Comparison of ENCODE assay signal across 8 cellular contexts in genomic region chr5:151155777-151156731, GRCh38. TPM values are rescaled to one million over a fixed set of nuclear protein-coding genes. Genes with fewer than 3 reads are reported as not detected.
DNase-seq lines count a peak whose midpoint lies in the region; ATAC-seq lines count a peak whose summit lies in the region.

No MANE protein-coding gene starts in this region.

- H3K4me3 Mint-ChIP-seq in activated naive CD4-positive, alpha-beta T cell treated with anti-CD3 and anti-CD28 coated beads, Interleukin-2, amount 10 ng/mL, durations not matched to agents 7 days and 5 days: peak overlapping the region; percentile 98
- H3K4me3 Mint-ChIP-seq in naive B cell: peak overlapping the region; percentile 82 to 99 (median 97)

- ATAC-seq in HG03064 (IDR thresholded peaks at IDR 0.05; ENCODE audit: low read depth, unreplicated experiment): peak; percentile 24
- ATAC-seq in naive B cell (ENCODE audit: low read depth in 2 of 2): peak; percentile 12 to 35
- ATAC-seq in HG03439 (IDR thresholded peaks at IDR 0.05; ENCODE audit: unreplicated experiment): no peak

- peak overlapping the region; percentile 99 for H3K4me3 ChIP-seq in SK-N-MC
- peak overlapping the region; percentile 73 for H3K4me3 ChIP-seq in endocrine pancreas (ENCODE audit: control insufficient read depth, insufficient read depth, low read length)

- peaks cover 14% of the 10 kb centered on the region for H3K4me1 ChIP-seq in endocrine pancreas (ENCODE audit: control insufficient read depth, insufficient read depth, low read length)

- H3K4me1 Mint-ChIP-seq in activated naive CD4-positive, alpha-beta T cell treated with anti-CD3 and anti-CD28 coated beads, Interleukin-2, amount 10 ng/mL, durations not matched to agents 7 days and 5 days: peaks cover 67% of the 10 kb centered on the region
- H3K4me1 Mint-ChIP-seq in naive B cell: peaks cover 68 to 93% (median 93%) of the 10 kb centered on the region in 3 donors

- H3K27me3 ChIP-seq in endocrine pancreas (ENCODE audit: control insufficient read depth, insufficient read depth, low read length): no peaks in the 10 kb centered on the region

- H3K27ac ChIP-seq in SK-N-MC: peak overlapping the region; percentile 83

- H3K27me3 Mint-ChIP-seq in activated naive CD4-positive, alpha-beta T cell treated with anti-CD3 and anti-CD28 coated beads, Interleukin-2, amount 10 ng/mL, durations not matched to agents 7 days and 5 days: no peaks in the 10 kb centered on the region
- no peaks in the 10 kb centered on the region for H3K27me3 Mint-ChIP-seq in naive B cell

- peaks cover 51% of the 10 kb centered on the region for H3K36me3 Mint-ChIP-seq in activated naive CD4-positive, alpha-beta T cell treated with anti-CD3 and anti-CD28 coated beads, Interleukin-2, amount 10 ng/mL, durations not matched to agents 7 days and 5 days
- peaks cover 5 to 9% of the 10 kb centered on the region in 2 donors for H3K36me3 Mint-ChIP-seq in naive B cell

- no peaks in the 10 kb centered on the region for H3K9me3 Mint-ChIP-seq in activated naive CD4-positive, alpha-beta T cell treated with anti-CD3 and anti-CD28 coated beads, Interleukin-2, amount 10 ng/mL, durations not matched to agents 7 days and 5 days
- H3K9me3 Mint-ChIP-seq in naive B cell: no peaks in the 10 kb centered on the region

- peak; percentile 48 for DNase-seq in activated naive CD4-positive, alpha-beta T cell treated with anti-CD3 and anti-CD28 coated beads, Interleukin-2, amount 10 ng/mL, durations not matched to agents 7 days and 5 days
- no peak for DNase-seq in activated naive CD4-positive, alpha-beta T cell treated with anti-CD3 and anti-CD28 coated beads, Interleukin-2, amount 50 U/mL, for 16 hours
- DNase-seq in SK-N-MC (ENCODE audit: low read depth, low spot score) (no peak), naive B cell (peak; percentile 31), epidermal melanocyte (ENCODE audit: insufficient read length, low spot score) (no peak)

- H3K36me3 ChIP-seq in SK-N-MC (ENCODE audit: insufficient read depth, low read length) (peaks cover 7% of the 10 kb centered on the region; the same call in 1 of the 2 replicates), endocrine pancreas (ENCODE audit: control insufficient read depth, insufficient read depth, low read length) (no peaks in the 10 kb centered on the region)

- H3K27ac Mint-ChIP-seq in activated naive CD4-positive, alpha-beta T cell treated with anti-CD3 and anti-CD28 coated beads, Interleukin-2, amount 10 ng/mL, durations not matched to agents 7 days and 5 days: peak overlapping the region; percentile 95
- H3K27ac Mint-ChIP-seq in naive B cell: peak overlapping the region; percentile 94 to 98 (median 98)

- CTCF ChIA-PET in activated naive CD4-positive, alpha-beta T cell treated with anti-CD3 and anti-CD28 coated beads, Interleukin-2, amount 10 ng/mL, durations not matched to agents 7 days and 5 days (lab: Charles Lee): interaction anchor here (1.1 to 4.6 kb wide), 8 partner anchors 9 to 107 kb away, joined by 3 to 48 read pairs (median 5); no protein-coding TSS in a partner anchor

- H3K9ac ChIP-seq in SK-N-MC (ENCODE audit: insufficient read length) (peak overlapping the region; percentile 86), endocrine pancreas (ENCODE audit: control insufficient read depth, insufficient read depth, low read length) (peak overlapping the region; percentile 79)

- no peaks in the 10 kb centered on the region for H3K9me3 ChIP-seq in SK-N-MC (ENCODE audit: low read depth, low read length)
- no peaks in the 10 kb centered on the region for H3K9me3 ChIP-seq in endocrine pancreas (ENCODE audit: control insufficient read depth, low read length)

RNA-seq across cellular contexts. Expression of gene ANXA6, which starts 1.5 kb away (rescaled TPM):
- polyA plus RNA-seq in naive B cell (ENCODE audit: low read depth in 6 of 6): 100 to 1,000 TPM; 183 to 442 (median 326) TPM

Comparison
In these comparisons a context has a peak if more than half of its experiments do, and no peak if none do; other contexts are left out.
1. DNase-seq: peak in activated naive CD4-positive, alpha-beta T cell treated with anti-CD3 and anti-CD28 coated beads, Interleukin-2, amount 10 ng/mL, durations not matched to agents 7 days and 5 days (single experiment) and naive B cell (single experiment); none in activated naive CD4-positive, alpha-beta T cell treated with anti-CD3 and anti-CD28 coated beads, Interleukin-2, amount 50 U/mL, for 16 hours (single experiment), SK-N-MC (single experiment) and epidermal melanocyte (single experiment).